ENCODE assay signal across 20 cellular contexts in the genomic region with DNA sequence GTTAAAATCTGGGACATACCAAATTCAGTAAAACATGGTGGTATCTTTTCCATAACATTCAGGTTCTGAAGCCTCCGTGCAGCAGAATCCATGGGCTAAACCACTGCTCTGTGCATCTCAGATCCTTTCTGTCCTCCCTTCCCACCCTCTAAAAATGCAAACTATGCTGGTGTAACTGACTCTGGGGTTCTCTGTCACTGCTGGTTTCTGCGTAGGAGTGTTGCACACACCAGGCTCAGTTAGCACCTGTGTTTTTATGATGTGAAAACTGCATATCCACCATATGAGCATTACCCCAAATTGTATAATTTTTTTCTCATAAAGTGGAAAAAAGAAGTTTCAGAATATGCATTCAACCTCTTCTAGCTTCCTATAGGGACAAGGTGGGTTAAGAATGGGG. TPM values are rescaled to one million over a fixed set of nuclear protein-coding genes. Genes with fewer than 3 reads are reported as not detected.
DNase-seq lines count a peak whose midpoint lies in the region; ATAC-seq and TF ChIP-seq lines count a peak whose summit lies in the region.
"Had no signal": no experiment of that assay in that cellular context is flagged by ENCODE, and none has a peak within 500 bp of the region (broad histone marks: within the 10 kb centered on the region; RNA-seq: fewer than 3 reads in every experiment).

No MANE protein-coding gene starts in this region.

- no peak for TF ChIP-seq POLR2A in upper lobe of left lung (IDR thresholded peaks at IDR 0.05)

- no peaks in the 10 kb centered on the region for H3K36me3 Mint-ChIP-seq in stimulated activated naive B cell treated with anti-CD40 and anti-IgM and Interleukin-4, amounts not matched to agents 10 μg/mL and 1 μg/mL and 100 μg/mL, for 72 hours
- H3K36me3 Mint-ChIP-seq: CD4-positive, alpha-beta memory T cell had no signal

- ATAC-seq in GM18867 (IDR thresholded peaks at IDR 0.05; ENCODE audit: unreplicated experiment) (peak; percentile 74), GM21526 (IDR thresholded peaks at IDR 0.05; ENCODE audit: low FRiP score, unreplicated experiment) (peak; percentile 59), HG02870 (IDR thresholded peaks at IDR 0.05; ENCODE audit: unreplicated experiment) (peak; percentile 77), upper lobe of left lung (ENCODE audit: low FRiP score in 2 of 2) (no peak), mucosa of descending colon (no peak)
- no peak for ATAC-seq in stimulated activated naive B cell treated with anti-CD40 and anti-IgM and Interleukin-4, amounts not matched to agents 10 μg/mL and 1 μg/mL and 100 μg/mL, for 72 hours (replicated peaks)

- no peaks in the 10 kb centered on the region for H3K4me1 Mint-ChIP-seq in stimulated activated naive B cell treated with anti-CD40 and anti-IgM and Interleukin-4, amounts not matched to agents 10 μg/mL and 1 μg/mL and 100 μg/mL, for 72 hours

- no peak for TF ChIP-seq CTCF in upper lobe of left lung (IDR thresholded peaks at IDR 0.05)
- no peak for TF ChIP-seq CTCF in mucosa of descending colon (IDR thresholded peaks at IDR 0.05)

- H3K9me3 Mint-ChIP-seq in stimulated activated naive B cell treated with anti-CD40 and anti-IgM and Interleukin-4, amounts not matched to agents 10 μg/mL and 1 μg/mL and 100 μg/mL, for 72 hours = no peaks in the 10 kb centered on the region
- H3K9me3 Mint-ChIP-seq: CD4-positive, alpha-beta memory T cell; HFFc6 had no signal

- 88 to 94% methylated on average over 2 of the region's 2 CpGs for WGBS in upper lobe of left lung, 2 donors

- no peak overlapping the region for H3K27ac Mint-ChIP-seq in stimulated activated naive B cell treated with anti-CD40 and anti-IgM and Interleukin-4, amounts not matched to agents 10 μg/mL and 1 μg/mL and 100 μg/mL, for 72 hours
- H3K27ac Mint-ChIP-seq: CD4-positive, alpha-beta memory T cell; HFFc6 had no signal

- intact Hi-C loops in mucosa of descending colon (cut with DNase I, micrococcal nuclease) = no loop called here

- no peak for TF ChIP-seq EP300 in upper lobe of left lung (IDR thresholded peaks at IDR 0.05)

- no peaks in the 10 kb centered on the region for H3K36me3 ChIP-seq in upper lobe of left lung
- no peaks in the 10 kb centered on the region for H3K36me3 ChIP-seq in mucosa of descending colon (ENCODE audit: low read depth)
- H3K36me3 ChIP-seq: HAP-1 had no signal

- H3K4me1 ChIP-seq in upper lobe of left lung = no peaks in the 10 kb centered on the region
- H3K4me1 ChIP-seq in mucosa of descending colon (ENCODE audit: low read depth) = no peaks in the 10 kb centered on the region
- H3K4me1 ChIP-seq: HAP-1 had no signal

- no peak overlapping the region for H3K27ac ChIP-seq in upper lobe of left lung

- no peak for DNase-seq in upper lobe of left lung
- DNase-seq in mucosa of descending colon = no peak
- DNase-seq in stimulated activated naive B cell treated with anti-CD40 and anti-IgM and Interleukin-4, amounts not matched to agents 10 μg/mL and 1 μg/mL and 100 μg/mL, for 72 hours = no peak
- DNase-seq: C1 segment of cervical spinal cord; Calu3; CD4-positive, alpha-beta memory T cell; COR-L47; DMS53; DMS79 treated with DMSO at 0.1 percent for 48 hours; GF-D8; GOT3; HFFc6 had no signal

- H3K4me3 ChIP-seq in upper lobe of left lung (no peak overlapping the region), mucosa of descending colon (no peak overlapping the region)
- H3K4me3 ChIP-seq: HAP-1 had no signal

- H3K9me3 ChIP-seq in upper lobe of left lung (no peaks in the 10 kb centered on the region), mucosa of descending colon (no peaks in the 10 kb centered on the region)
- H3K9me3 ChIP-seq: HAP-1 had no signal

- H3K4me3 Mint-ChIP-seq in stimulated activated naive B cell treated with anti-CD40 and anti-IgM and Interleukin-4, amounts not matched to agents 10 μg/mL and 1 μg/mL and 100 μg/mL, for 72 hours = no peak overlapping the region
- H3K4me3 Mint-ChIP-seq: CD4-positive, alpha-beta memory T cell; HFFc6 had no signal

- peaks cover 0 to 4% of the 10 kb centered on the region in 2 donors for H3K27me3 Mint-ChIP-seq in stimulated activated naive B cell treated with anti-CD40 and anti-IgM and Interleukin-4, amounts not matched to agents 10 μg/mL and 1 μg/mL and 100 μg/mL, for 72 hours

- no peaks in the 10 kb centered on the region for H3K27me3 ChIP-seq in upper lobe of left lung

RNA-seq across cellular contexts. Expression of a gene that starts 22.4 kb away (rescaled TPM):
- total RNA-seq in upper lobe of left lung = not detected
- total RNA-seq in mucosa of descending colon = not detected
- total RNA-seq: A172, A673, Calu3, Daoy, G401, HFFc6 had no signal

Comparison
In these comparisons a context has a peak if more than half of its experiments do, and no peak if none do; other contexts are left out.
1. ATAC-seq: peak in GM18867 (single experiment), GM21526 (single experiment) and HG02870 (single experiment); none in upper lobe of left lung (0 of 2), mucosa of descending colon (single experiment) and stimulated activated naive B cell treated with anti-CD40 and anti-IgM and Interleukin-4, amounts not matched to agents 10 μg/mL and 1 μg/mL and 100 μg/mL, for 72 hours (0 of 2).